ENCODE assay signal across 18 cellular contexts in genomic region chr10:71339796-71340589, GRCh38. TPM values are rescaled to one million over a fixed set of nuclear protein-coding genes. Genes with fewer than 3 reads are reported as not detected.
DNase-seq lines count a peak whose midpoint lies in the region; ATAC-seq, FAIRE-seq and TF ChIP-seq lines count a peak whose summit lies in the region.
"Had no signal": no experiment of that assay in that cellular context is flagged by ENCODE, and none has a peak within 500 bp of the region (broad histone marks: within the 10 kb centered on the region; RNA-seq: fewer than 3 reads in every experiment).

No MANE protein-coding gene starts in this region.

- H3K27me3 Mint-ChIP-seq in Calu3 (ENCODE audit: unreplicated experiment) (peaks cover 1% of the 10 kb centered on the region), astrocyte (ENCODE audit: low read depth, unreplicated experiment) (peaks cover 40% of the 10 kb centered on the region)
- H3K27me3 Mint-ChIP-seq: activated naive CD8-positive, alpha-beta T cell had no signal

- peaks cover 5% of the 10 kb centered on the region for H3K36me3 Mint-ChIP-seq in Calu3 (ENCODE audit: insufficient read depth, unreplicated experiment)
- H3K36me3 Mint-ChIP-seq in astrocyte (ENCODE audit: low read depth, unreplicated experiment), result peaks cover 3% of the 10 kb centered on the region
- H3K36me3 Mint-ChIP-seq: activated naive CD8-positive, alpha-beta T cell had no signal

- H3K4me3 ChIP-seq in astrocyte (ENCODE audit: insufficient read depth, low read depth, low read length), result no peak overlapping the region
- no peak overlapping the region for H3K4me3 ChIP-seq in mesendoderm (ENCODE audit: low read length)
- H3K4me3 ChIP-seq in adrenal gland, result no peak overlapping the region
- no peak overlapping the region for H3K4me3 ChIP-seq in MM.1S (ENCODE audit: low read length)

- H2BK5ac ChIP-seq in mesendoderm (ENCODE audit: low read length), result no peak overlapping the region

- TF ChIP-seq CTCF in Calu3 (IDR thresholded peaks at IDR 0.05; ENCODE audit: unreplicated experiment) (no peak), astrocyte (IDR thresholded peaks at IDR 0.05; ENCODE audit: insufficient read depth, low read depth, low read length) (no peak), adrenal gland (IDR thresholded peaks at IDR 0.05) (no peak), MM.1S (IDR thresholded peaks at IDR 0.05; ENCODE audit: low read length) (no peak)

- DNase-seq in Calu3 (peak; percentile 82), HuH-7 (ENCODE audit: low spot score) (peak; percentile 45), astrocyte (ENCODE audit: low read depth) (no peak), mesendoderm (peak; percentile 69), adrenal gland (no peak), MM.1S (no peak)
- no peak for DNase-seq in stimulated activated CD4-positive, alpha-beta T cell treated with anti-CD3 and anti-CD28 coated beads, Interleukin-12 subunit alpha, Interleukin-12 subunit beta, amount 100 ng/mL, for 4 hours
- DNase-seq: DMS79 treated with DMSO at 0.1 percent for 48 hours, H7, NCI-H1694 treated with DMSO at 0.1 percent for 48 hours had no signal

- H3K27ac Mint-ChIP-seq in Calu3 (ENCODE audit: unreplicated experiment), result peak overlapping the region; percentile 27
- H3K27ac Mint-ChIP-seq in astrocyte (ENCODE audit: unreplicated experiment), result peak overlapping the region; percentile 58
- H3K27ac Mint-ChIP-seq: activated naive CD8-positive, alpha-beta T cell; mesothelial cell of epicardium had no signal

- H3K9me2 ChIP-seq in MM.1S (replicated peaks; ENCODE audit: insufficient read depth, low read length), result no peaks in the 10 kb centered on the region
- H3K9me2 ChIP-seq: SK-N-SH had no signal

- H3K4me1 Mint-ChIP-seq in Calu3 (ENCODE audit: low read depth, unreplicated experiment), result peaks cover 61% of the 10 kb centered on the region
- H3K4me1 Mint-ChIP-seq in astrocyte (ENCODE audit: low read depth, unreplicated experiment), result peaks cover 10% of the 10 kb centered on the region

- WGBS in mesendoderm (ENCODE audit: extremely low coverage, insufficient coverage, low lambda C conversion rate), result no CpG with 5 or more reads among the region's 10 CpGs
- 95 to 99% (median 96%) methylated on average over 10 of the region's 10 CpGs for WGBS in adrenal gland, 4 donors

- BruUV-seq in Calu3 (replicated peaks; lab: Mats Ljungman, UMichigan), result no TSS peak

- H3K4me1 ChIP-seq in astrocyte (ENCODE audit: insufficient read depth, low read length), result no peaks in the 10 kb centered on the region
- peaks cover 3% of the 10 kb centered on the region for H3K4me1 ChIP-seq in mesendoderm (ENCODE audit: control insufficient read depth, low read depth, low read length)
- no peaks in the 10 kb centered on the region for H3K4me1 ChIP-seq in adrenal gland (replicated peaks in 1 of 2)
- H3K4me1 ChIP-seq in MM.1S (ENCODE audit: low read length), result no peaks in the 10 kb centered on the region

- H3K9ac ChIP-seq in astrocyte (ENCODE audit: low read length), result no peak overlapping the region
- H3K9ac ChIP-seq in mesendoderm (ENCODE audit: low read length), result no peak overlapping the region
- H3K9ac ChIP-seq in MM.1S (ENCODE audit: low read length), result no peak overlapping the region
- H3K9ac ChIP-seq: SK-N-SH had no signal

- ATAC-seq in GM19035 (IDR thresholded peaks at IDR 0.05; ENCODE audit: unreplicated experiment), result no peak

- intact Hi-C loops in Calu3 (cut with micrococcal nuclease; ENCODE audit: unreplicated experiment), result no loop called here
- intact Hi-C loops in adrenal gland (cut with DNase I), result no loop called here

- H3K23ac ChIP-seq in mesendoderm (ENCODE audit: low read length), result no peak overlapping the region

- H3K4ac ChIP-seq in mesendoderm (ENCODE audit: low read depth, low read length), result no peak overlapping the region

- CTCF ChIA-PET in Calu3 (lab: Charles Lee), result interaction anchor here (0.9 to 2.1 kb wide), 4 partner anchors 9 to 37 kb away, joined by 3 to 8 read pairs (median 6); partner anchors contain the start of gene SLC29A3

- no peak overlapping the region for H4K5ac ChIP-seq in mesendoderm (ENCODE audit: low read length)

- H4K20me1 ChIP-seq in astrocyte (ENCODE audit: insufficient read depth, low read length), result no peaks in the 10 kb centered on the region
- no peaks in the 10 kb centered on the region for H4K20me1 ChIP-seq in MM.1S (ENCODE audit: insufficient read depth, low read length)

- H3K56ac ChIP-seq in mesendoderm (ENCODE audit: low read length), result no peak overlapping the region

- H3K4me3 Mint-ChIP-seq in Calu3 (ENCODE audit: low read depth, unreplicated experiment), result peak overlapping the region; percentile 15
- H3K4me3 Mint-ChIP-seq in astrocyte (ENCODE audit: unreplicated experiment), result no peak overlapping the region
- H3K4me3 Mint-ChIP-seq: activated naive CD8-positive, alpha-beta T cell; mesothelial cell of epicardium had no signal

- no peak overlapping the region for H2BK120ac ChIP-seq in mesendoderm (ENCODE audit: low read depth, low read length)

- H3K27ac ChIP-seq in astrocyte (ENCODE audit: low read depth, low read length), result no peak overlapping the region
- H3K27ac ChIP-seq in mesendoderm (ENCODE audit: low read depth, low read length), result no peak overlapping the region
- H3K27ac ChIP-seq in adrenal gland, result no peak overlapping the region
- no peak overlapping the region for H3K27ac ChIP-seq in MM.1S (ENCODE audit: low read length)
- H3K27ac ChIP-seq: VCaP had no signal

- TF ChIP-seq POLR2A in adrenal gland (IDR thresholded peaks at IDR 0.05), result no peak

- H3K9me3 ChIP-seq in astrocyte (ENCODE audit: insufficient read depth, low read depth, low read length), result no peaks in the 10 kb centered on the region
- H3K9me3 ChIP-seq in adrenal gland (replicated peaks in 1 of 3), result no peaks in the 10 kb centered on the region
- no peaks in the 10 kb centered on the region for H3K9me3 ChIP-seq in MM.1S (replicated peaks; ENCODE audit: insufficient read depth, low read length)
- H3K9me3 ChIP-seq: SK-N-SH had no signal

- H3K9me3 Mint-ChIP-seq in Calu3 (ENCODE audit: low read depth, unreplicated experiment) (no peaks in the 10 kb centered on the region), astrocyte (ENCODE audit: unreplicated experiment) (peaks cover 3% of the 10 kb centered on the region)
- H3K9me3 Mint-ChIP-seq: mesothelial cell of epicardium had no signal

- H3K4me2 ChIP-seq in astrocyte (ENCODE audit: low read length), result no peak overlapping the region
- H3K4me2 ChIP-seq in mesendoderm (ENCODE audit: low read length), result no peak overlapping the region
- H3K4me2 ChIP-seq in MM.1S (ENCODE audit: low read depth, low read length), result no peak overlapping the region
- H3K4me2 ChIP-seq: SK-N-SH had no signal

- H3K79me1 ChIP-seq in mesendoderm (ENCODE audit: low read length), result no peaks in the 10 kb centered on the region

- H3K18ac ChIP-seq in mesendoderm (ENCODE audit: low read length), result no peak overlapping the region

- H2AFZ ChIP-seq in astrocyte (ENCODE audit: low read depth, low read length) (no peak overlapping the region), MM.1S (ENCODE audit: low read length) (no peak overlapping the region)

- no peak overlapping the region for H2AK5ac ChIP-seq in mesendoderm (ENCODE audit: low read length)

- H3K27me3 ChIP-seq in astrocyte (ENCODE audit: insufficient read depth, low read length) (no peaks in the 10 kb centered on the region), mesendoderm (ENCODE audit: insufficient read depth, low read length, poor library complexity) (no peaks in the 10 kb centered on the region), adrenal gland (no peaks in the 10 kb centered on the region), MM.1S (replicated peaks; ENCODE audit: insufficient read depth, low read length) (no peaks in the 10 kb centered on the region)

- H3K79me2 ChIP-seq in astrocyte (ENCODE audit: insufficient read depth, low read length) (no peaks in the 10 kb centered on the region), mesendoderm (ENCODE audit: control insufficient read depth, insufficient read depth, low read length) (no peaks in the 10 kb centered on the region), MM.1S (ENCODE audit: low read length) (no peaks in the 10 kb centered on the region)

- H3F3A ChIP-seq in MM.1S (ENCODE audit: insufficient read depth, low read length), result no peaks in the 10 kb centered on the region

- no peak overlapping the region for H2BK15ac ChIP-seq in mesendoderm (replicated peaks; ENCODE audit: low read depth)

- no peak for FAIRE-seq in astrocyte (lab: Jason Lieb, UNC)
- FAIRE-seq: colon, GM12892 had no signal

- H3K36me3 ChIP-seq in astrocyte (ENCODE audit: insufficient read depth, low read length), result no peaks in the 10 kb centered on the region
- H3K36me3 ChIP-seq in mesendoderm (ENCODE audit: control insufficient read depth, insufficient read depth, low read length), result no peaks in the 10 kb centered on the region
- no peaks in the 10 kb centered on the region for H3K36me3 ChIP-seq in adrenal gland (replicated peaks in 1 of 2)
- H3K36me3 ChIP-seq in MM.1S (replicated peaks; ENCODE audit: insufficient read depth, low read length), result no peaks in the 10 kb centered on the region

- no peak overlapping the region for H4K8ac ChIP-seq in mesendoderm (ENCODE audit: low read depth, low read length)

RNA-seq across cellular contexts. Expression of gene SLC29A3, which starts 20.9 kb away (rescaled TPM):
- total RNA-seq in Calu3 (2022) (5.9 and 7.7 TPM in 2 replicates), astrocyte (3.2 and 3.4 TPM in 2 replicates), adrenal gland (10 to 100 TPM in 1 of 8 donors, 1 to 10 TPM in 7; 1.7 to 19.0 (median 4.0) TPM)
- 9.4 TPM for polyA plus RNA-seq in mesendoderm (2013, experiment 1 of 2)
- 8.8 TPM for polyA plus RNA-seq in mesendoderm (2013, experiment 2 of 2)
- polyA plus RNA-seq in adrenal gland, result 1 to 10 TPM; 2.2 to 4.0 (median 3.1) TPM

RNA-seq across cellular contexts. Expression of gene CDH23, which starts 56.7 kb away (rescaled TPM):
- total RNA-seq in Calu3 (2022), result 0.07 and 0.12 TPM in 2 replicates
- 0.17 TPM in 1 of 2 replicates, not detected in the other for total RNA-seq in astrocyte
- polyA plus RNA-seq in mesendoderm (2013, experiment 1 of 2), result 2.1 TPM
- polyA plus RNA-seq in mesendoderm (2013, experiment 2 of 2), result 1.7 TPM
- total RNA-seq in adrenal gland, result 10 to 100 TPM in 1 of 8 donors, 1 to 10 TPM in 7; 3.1 to 11.7 (median 7.8) TPM
- 10 to 100 TPM in 2 of 3 donors, 1 to 10 TPM in 1; 1.7 to 20.2 (median 11.3) TPM for polyA plus RNA-seq in adrenal gland
- total RNA-seq: osteocyte had no signal

Comparison
In these comparisons a context has a peak if more than half of its experiments do, and no peak if none do; other contexts are left out.
1. DNase-seq: peak in Calu3 (single experiment), HuH-7 (single experiment) and mesendoderm (single experiment); none in astrocyte (single experiment), adrenal gland (0 of 7), MM.1S (single experiment) and stimulated activated CD4-positive, alpha-beta T cell treated with anti-CD3 and anti-CD28 coated beads, Interleukin-12 subunit alpha, Interleukin-12 subunit beta, amount 100 ng/mL, for 4 hours (single experiment).